ENCODE assay signal across 8 cellular contexts in genomic region chr19:48954595-48955307, GRCh38. TPM values are rescaled to one million over a fixed set of nuclear protein-coding genes. Genes with fewer than 3 reads are reported as not detected.
DNase-seq lines count a peak whose midpoint lies in the region; ATAC-seq and TF ChIP-seq lines count a peak whose summit lies in the region.

Gene BAX (plus strand): TSS chr19:48954875. CDS start chr19:48954929, 54 bp downstream.

- H3K27ac ChIP-seq in adipose tissue (ENCODE audit: low read depth, low read length) (no peak within 1 kb of the TSS), transverse colon (peak within 1 kb of the TSS; percentile 87 to 93 (median 90))

- peak within 1 kb of the TSS; percentile 76 to 99 (median 94) for H3K4me3 ChIP-seq in transverse colon

- no peaks in the 10 kb centered on the region for H3K9me3 ChIP-seq in transverse colon

- TF ChIP-seq POLR2A in transverse colon (IDR thresholded peaks at IDR 0.05), result peak; percentile 56

- H3K36me3 ChIP-seq in transverse colon, result no peaks in the 10 kb centered on the region

- POLR2A ChIA-PET in T-cell (lab: Charles Lee), result interaction anchor here (0.6 to 0.7 kb wide), 3 partner anchors 11 to 229 kb away, joined by 3 to 5 read pairs (median 5); no protein-coding TSS in a partner anchor

- in situ Hi-C loops in transverse colon (cut with MboI; ENCODE audit: low pct_ligation_motif_present in 1 of 4, low pct_unique_long_range_greater_than_20kb in 1 of 4, low sequenced_read_pairs in 3 of 4), result loop anchor here in 2 of 4 donors (10.0 to 25.0 kb wide), 2 partner anchors 80 to 92 kb away; partner anchors contain the start of genes PPP1R15A (in 2 of the 2) and PLEKHA4 (in 1 of the 2)

- peaks cover 7 to 17% (median 16%) of the 10 kb centered on the region in 4 donors for H3K4me1 ChIP-seq in transverse colon

- TF ChIP-seq CTCF in GM12873 (IDR thresholded peaks at IDR 0.05; ENCODE audit: insufficient read depth, low read depth, low read length, missing control alignments), result peak; percentile 17
- peak in 2 of 5 experiments; percentile 12 to 23 for TF ChIP-seq CTCF in transverse colon (IDR thresholded peaks at IDR 0.05)

- peaks cover 17% of the 10 kb centered on the region for H3K36me3 Mint-ChIP-seq in T-cell

- H3K27me3 ChIP-seq in transverse colon, result no peaks in the 10 kb centered on the region

- DNase-seq in NCI-H1436 (lab: John Stamatoyannopoulos, UW) (peak; percentile 99), T-cell (peak; percentile 45 to 85 (median 70)), cardiac septum (ENCODE audit: low spot score) (peak; percentile 98), pons (ENCODE audit: low spot score) (peak; percentile 89), transverse colon (peak; percentile 98)

- ATAC-seq in HG02763 (IDR thresholded peaks at IDR 0.05; ENCODE audit: unreplicated experiment), result peak; percentile 94
- ATAC-seq in T-cell (replicated peaks in 1 of 4), result peak; percentile 91 to 95 (median 92)

- TF ChIP-seq EP300 in transverse colon (IDR thresholded peaks at IDR 0.05; ENCODE audit: low read depth), result no peak

- H3K27me3 Mint-ChIP-seq in T-cell, result no peaks in the 10 kb centered on the region

- CTCF ChIA-PET in T-cell (lab: Charles Lee), result interaction anchor here in 1 of 2 donors (0.6 to 2.1 kb wide), 3 partner anchors 16 to 165 kb away, joined by 3 to 8 read pairs (median 5); partner anchors contain the start of gene DHDH

- H3K9me3 Mint-ChIP-seq in T-cell, result no peaks in the 10 kb centered on the region

- WGBS in adipose tissue, 3 donors, result 0% methylated on average over 48 to 71 of the region's 71 CpGs
- WGBS in transverse colon (ENCODE audit: low coverage in 1 of 2), 2 donors, result 0% methylated on average over 17 of the region's 71 CpGs; no CpG with 5 or more reads in 1 of the 2 donors

- intact Hi-C loops in cardiac septum (cut with DNase I) (loop anchor here (1.0 to 5.0 kb wide), 4 partner anchors 11 to 307 kb away; partner anchors contain the start of genes CA11, FTL and TULP2), transverse colon (cut with DNase I; ENCODE audit: low total_unique reads) (no loop called here)

- H3K4me1 Mint-ChIP-seq in T-cell, result peaks cover 26 to 33% (median 32%) of the 10 kb centered on the region in 3 donors

- H3K4me3 Mint-ChIP-seq in T-cell, result peak within 1 kb of the TSS; percentile 85 to 92 (median 89)

- H3K27ac Mint-ChIP-seq in T-cell, result peak within 1 kb of the TSS; percentile 93

RNA-seq across cellular contexts. Expression of gene BAX, which starts in this region (rescaled TPM):
- total RNA-seq in T-cell, result 100 to 1,000 TPM in 3 of 5 donors, 10 to 100 TPM in 2; 76.6 to 201 (median 183) TPM
- 10 to 100 TPM; 24.4 to 71.2 (median 39.9) TPM for polyA plus RNA-seq in adipose tissue
- 25.6 TPM for total RNA-seq in cardiac septum
- total RNA-seq in transverse colon, result 100 to 1,000 TPM in 2 of 4 donors, 10 to 100 TPM in 2; 74.5 to 152 (median 112) TPM
